19 cellular contexts compared by ENCODE assay signal in the genomic region with DNA sequence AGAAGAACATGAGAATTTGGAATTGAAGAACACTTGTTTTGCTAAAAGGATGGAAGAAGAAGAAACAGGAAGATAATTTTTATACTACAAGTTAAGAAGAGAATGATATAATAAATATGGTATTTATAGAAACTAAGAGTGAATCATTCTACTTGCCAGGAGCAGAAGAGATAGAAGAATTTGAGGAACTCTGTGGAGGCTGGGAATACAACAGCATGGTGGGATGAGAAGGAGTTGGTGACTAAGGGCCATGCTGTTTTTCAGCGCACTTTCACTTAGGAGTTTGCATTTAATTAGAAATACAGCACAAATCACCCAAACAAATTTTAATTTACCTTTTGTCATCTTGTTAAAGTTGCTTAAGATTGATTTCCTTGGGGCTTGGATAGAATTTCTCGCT. TPM values are rescaled to one million over a fixed set of nuclear protein-coding genes. Genes with fewer than 3 reads are reported as not detected.
DNase-seq lines count a peak whose midpoint lies in the region; ATAC-seq and TF ChIP-seq lines count a peak whose summit lies in the region.
"Had no signal": no experiment of that assay in that cellular context is flagged by ENCODE, and none has a peak within 500 bp of the region (broad histone marks: within the 10 kb centered on the region; RNA-seq: fewer than 3 reads in every experiment).

No MANE protein-coding gene starts in this region.

- H3K18ac ChIP-seq in mesenchymal stem cell (ENCODE audit: low read depth in 1 of 2, low read length in 2 of 2), result no peak overlapping the region

- peaks cover 3% of the 10 kb centered on the region for H3K9me3 Mint-ChIP-seq in chondrocyte (ENCODE audit: low read depth)
- H3K9me3 Mint-ChIP-seq: activated T-cell treated with anti-CD3 and anti-CD28 coated beads, Interleukin-2, amount 50 U/mL, for 24 hours; central memory CD8-positive, alpha-beta T cell had no signal

- no peak overlapping the region for H3K4me3 Mint-ChIP-seq in chondrocyte (ENCODE audit: unreplicated experiment)
- H3K4me3 Mint-ChIP-seq: activated CD4-positive, alpha-beta T cell treated with anti-CD3 and anti-CD28 coated beads, Interleukin-2, amount 10 ng/mL, durations not matched to agents 7 days and 5 days; activated naive CD8-positive, alpha-beta T cell; activated T-cell treated with anti-CD3 and anti-CD28 coated beads, Interleukin-2, amount 50 U/mL, for 24 hours; central memory CD8-positive, alpha-beta T cell had no signal

- peak overlapping the region; percentile 64 for H3K27ac Mint-ChIP-seq in chondrocyte (ENCODE audit: unreplicated experiment)
- H3K27ac Mint-ChIP-seq: activated CD4-positive, alpha-beta T cell treated with anti-CD3 and anti-CD28 coated beads, Interleukin-2, amount 10 ng/mL, durations not matched to agents 7 days and 5 days; activated naive CD8-positive, alpha-beta T cell; activated T-cell treated with anti-CD3 and anti-CD28 coated beads, Interleukin-2, amount 50 U/mL, for 24 hours had no signal

- no peak overlapping the region for H2BK5ac ChIP-seq in mesenchymal stem cell (ENCODE audit: low read depth, low read length, poor library complexity, severe bottlenecking)

- H3K14ac ChIP-seq in mesenchymal stem cell (ENCODE audit: low read length in 2 of 2), result no peak overlapping the region

- H3K27me3 Mint-ChIP-seq in chondrocyte (ENCODE audit: low read depth), result no peaks in the 10 kb centered on the region
- H3K27me3 Mint-ChIP-seq: activated CD4-positive, alpha-beta T cell treated with anti-CD3 and anti-CD28 coated beads, Interleukin-2, amount 10 ng/mL, durations not matched to agents 7 days and 5 days; activated naive CD8-positive, alpha-beta T cell; activated T-cell treated with anti-CD3 and anti-CD28 coated beads, Interleukin-2, amount 50 U/mL, for 24 hours; central memory CD8-positive, alpha-beta T cell had no signal

- peak overlapping the region; percentile 68 for H3K27ac ChIP-seq in mesenchymal stem cell (ENCODE audit: low read length, poor library complexity, severe bottlenecking)
- H3K27ac ChIP-seq: heart right ventricle, KMS-11, parathyroid adenoma had no signal

- H4K91ac ChIP-seq in mesenchymal stem cell (ENCODE audit: low read length), result no peak overlapping the region

- no peak overlapping the region for H3K4me3 ChIP-seq in mesenchymal stem cell (ENCODE audit: insufficient read depth in 1 of 2, low read depth in 1 of 2, low read length in 2 of 2)
- H3K4me3 ChIP-seq: heart right ventricle had no signal

- H3K36me3 Mint-ChIP-seq in chondrocyte (ENCODE audit: low read depth), result peaks cover 2% of the 10 kb centered on the region

- 100% methylated on average over 1 of the region's 2 CpGs for WGBS in mesenchymal stem cell

- H3K79me1 ChIP-seq in mesenchymal stem cell (replicated peaks; ENCODE audit: low read length, poor library complexity, severe bottlenecking), result peaks cover 25% of the 10 kb centered on the region

- no peak overlapping the region for H2BK12ac ChIP-seq in mesenchymal stem cell (ENCODE audit: low read length in 2 of 2)

- no peak overlapping the region for H3K23ac ChIP-seq in mesenchymal stem cell (ENCODE audit: low read length in 2 of 2)

- ATAC-seq in Right ventricle myocardium superior (ENCODE audit: poor library complexity) (no peak), HG03565 (IDR thresholded peaks at IDR 0.05; ENCODE audit: unreplicated experiment) (no peak)
- ATAC-seq: heart right ventricle; stimulated activated naive CD8-positive, alpha-beta T cell treated with anti-CD3 and anti-CD28 coated beads, Interleukin-15, Interleukin-2, amounts not matched to agents 100 U/mL and 50 U/mL, for 24 hours had no signal

- in situ Hi-C loops in KBM-7 (cut with MboI; ENCODE audit: low pct_unique_long_range_greater_than_20kb, low sequenced_read_pairs), result loop anchor here (25.0 kb wide), 1 partner anchor 552 kb away; no protein-coding TSS in a partner anchor

- H3K4me1 ChIP-seq in mesenchymal stem cell (ENCODE audit: control insufficient read depth, insufficient read depth, low read depth, low read length), result no peaks in the 10 kb centered on the region
- H3K4me1 ChIP-seq: parathyroid adenoma had no signal

- intact Hi-C loops in Right ventricle myocardium superior (cut with DNase I), result no loop called here

- H2BK120ac ChIP-seq in mesenchymal stem cell (ENCODE audit: low read depth, low read length), result no peak overlapping the region

- H2AFZ ChIP-seq in mesenchymal stem cell (ENCODE audit: low read depth, low read length), result no peak overlapping the region
- H2AFZ ChIP-seq: parathyroid adenoma had no signal

- no peak for TF ChIP-seq CTCF in chondrocyte (IDR thresholded peaks at IDR 0.05)

- no peak overlapping the region for H3K4me2 ChIP-seq in mesenchymal stem cell (ENCODE audit: low read length, poor library complexity, severe bottlenecking)
- H3K4me2 ChIP-seq: KMS-11 had no signal

- peak overlapping the region; percentile 54 for H3K9ac ChIP-seq in mesenchymal stem cell (ENCODE audit: low read length)
- H3K9ac ChIP-seq: KMS-11, parathyroid adenoma had no signal

- H2AK5ac ChIP-seq in mesenchymal stem cell (ENCODE audit: low read length, severe bottlenecking), result no peak overlapping the region

- DNase-seq in AG08395 (ENCODE audit: low spot score) (peak; percentile 63), LHCN-M2 (ENCODE audit: low read depth) (peak; percentile 66), chondrocyte (ENCODE audit: low spot score) (no peak), mesenchymal stem cell (peak; percentile 67), KBM-7 (no peak), Right ventricle myocardium superior (no peak)
- no peak for DNase-seq in activated CD8-positive, alpha-beta memory T cell treated with anti-CD3 and anti-CD28 coated beads, Interleukin-2, amount 50 U/mL, for 4 hours
- DNase-seq: ACHN; activated CD4-positive, alpha-beta T cell treated with anti-CD3 and anti-CD28 coated beads, Interleukin-2, amount 10 ng/mL, durations not matched to agents 7 days and 5 days; activated T-cell treated with anti-CD3 and anti-CD28 coated beads, Interleukin-2, amount 50 U/mL, for 24 hours; heart right ventricle; NCI-H1417 treated with DMSO at 0.1 percent for 48 hours; stimulated activated naive CD8-positive, alpha-beta T cell treated with anti-CD3 and anti-CD28 coated beads, Interleukin-15, Interleukin-2, amounts not matched to agents 100 U/mL and 50 U/mL, for 24 hours; T1000 had no signal

- H3K27me3 ChIP-seq in mesenchymal stem cell (ENCODE audit: control insufficient read depth in 1 of 2, insufficient read depth in 1 of 2, low read length in 2 of 2), result no peaks in the 10 kb centered on the region
- H3K27me3 ChIP-seq: heart right ventricle had no signal

- peaks cover 3 to 22% of the 10 kb centered on the region in 2 experiments for H3K36me3 ChIP-seq in mesenchymal stem cell (ENCODE audit: control insufficient read depth in 1 of 2, insufficient read depth in 2 of 2, low read depth in 1 of 2, low read length in 2 of 2)

- no peaks in the 10 kb centered on the region for H3K9me3 ChIP-seq in mesenchymal stem cell (ENCODE audit: control insufficient read depth, low read length)
- H3K9me3 ChIP-seq: heart right ventricle had no signal

- H3K4me1 Mint-ChIP-seq in chondrocyte (ENCODE audit: low read depth), result peaks cover 20% of the 10 kb centered on the region

- H3K4ac ChIP-seq in mesenchymal stem cell (ENCODE audit: low read depth in 1 of 2, low read length in 2 of 2), result no peak overlapping the region

- no peak overlapping the region for H2BK15ac ChIP-seq in mesenchymal stem cell (ENCODE audit: low read depth, poor library complexity, severe bottlenecking)

- no peak overlapping the region for H4K8ac ChIP-seq in mesenchymal stem cell (ENCODE audit: low read length)

RNA-seq across cellular contexts. Expression of gene HADH, which starts 20.5 kb away (rescaled TPM):
- 13.4 and 16.1 TPM in 2 replicates for total RNA-seq in LHCN-M2 (2014; rRNA removed)
- polyA plus RNA-seq in LHCN-M2 (2012), result 34.5 TPM
- 20.4 to 27.4 TPM (median 21.6 TPM) in 3 replicates for total RNA-seq in chondrocyte
- polyA plus RNA-seq in mesenchymal stem cell (2013, experiment 1 of 2), result 14.1 TPM
- polyA plus RNA-seq in mesenchymal stem cell (2013, experiment 2 of 2), result 14.6 TPM
- 249 TPM for total RNA-seq in Right ventricle myocardium superior

Comparison
In these comparisons a context has a peak if more than half of its experiments do, and no peak if none do; other contexts are left out.
1. DNase-seq: peak in AG08395 (single experiment), LHCN-M2 (single experiment) and mesenchymal stem cell (single experiment); none in chondrocyte (single experiment), KBM-7 (single experiment), activated CD8-positive, alpha-beta memory T cell treated with anti-CD3 and anti-CD28 coated beads, Interleukin-2, amount 50 U/mL, for 4 hours (single experiment) and Right ventricle myocardium superior (single experiment).